Comparison of ENCODE assay signal across 1 cellular context in genomic region chr1:162070094-162070748, GRCh38.
TF ChIP-seq lines count a peak whose summit lies in the region.

No MANE protein-coding gene starts in this region.

TF ChIP-seq in SK-N-SH, 30 proteins besides CTCF, POLR2A, EP300 and RAD21 (continued from another document):
- TF ChIP-seq, protein P1, sequence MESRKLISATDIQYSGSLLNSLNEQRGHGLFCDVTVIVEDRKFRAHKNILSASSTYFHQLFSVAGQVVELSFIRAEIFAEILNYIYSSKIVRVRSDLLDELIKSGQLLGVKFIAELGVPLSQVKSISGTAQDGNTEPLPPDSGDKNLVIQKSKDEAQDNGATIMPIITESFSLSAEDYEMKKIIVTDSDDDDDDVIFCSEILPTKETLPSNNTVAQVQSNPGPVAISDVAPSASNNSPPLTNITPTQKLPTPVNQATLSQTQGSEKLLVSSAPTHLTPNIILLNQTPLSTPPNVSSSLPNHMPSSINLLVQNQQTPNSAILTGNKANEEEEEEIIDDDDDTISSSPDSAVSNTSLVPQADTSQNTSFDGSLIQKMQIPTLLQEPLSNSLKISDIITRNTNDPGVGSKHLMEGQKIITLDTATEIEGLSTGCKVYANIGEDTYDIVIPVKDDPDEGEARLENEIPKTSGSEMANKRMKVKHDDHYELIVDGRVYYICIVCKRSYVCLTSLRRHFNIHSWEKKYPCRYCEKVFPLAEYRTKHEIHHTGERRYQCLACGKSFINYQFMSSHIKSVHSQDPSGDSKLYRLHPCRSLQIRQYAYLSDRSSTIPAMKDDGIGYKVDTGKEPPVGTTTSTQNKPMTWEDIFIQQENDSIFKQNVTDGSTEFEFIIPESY (IDR thresholded peaks at IDR 0.05; ENCODE audit: borderline replicate concordance, low read depth): no peak
